ENCODE assay signal across 15 cellular contexts in the genomic region with DNA sequence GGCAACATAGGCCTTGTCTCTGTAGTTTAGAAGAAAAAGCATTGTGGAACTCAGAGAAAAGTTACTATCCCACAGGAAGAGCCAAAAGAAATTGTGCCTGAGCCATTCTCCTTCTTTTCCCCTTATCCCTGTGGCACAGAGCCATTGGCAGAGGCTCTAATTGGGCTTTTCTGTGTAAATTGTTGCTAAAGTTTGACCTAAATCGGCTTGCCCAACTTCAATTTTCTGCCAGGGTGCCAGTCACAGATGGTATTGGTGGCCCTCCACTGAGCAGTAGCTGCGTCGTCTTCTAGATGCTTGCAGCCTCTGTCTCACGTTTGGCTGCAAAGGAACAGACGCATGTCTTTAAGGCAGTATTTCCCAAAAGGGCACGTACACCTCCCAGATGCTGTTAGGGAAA. TPM values are rescaled to one million over a fixed set of nuclear protein-coding genes. Genes with fewer than 3 reads are reported as not detected.
DNase-seq lines count a peak whose midpoint lies in the region; ATAC-seq and TF ChIP-seq lines count a peak whose summit lies in the region.
"Had no signal": no experiment of that assay in that cellular context is flagged by ENCODE, and none has a peak within 500 bp of the region (broad histone marks: within the 10 kb centered on the region; RNA-seq: fewer than 3 reads in every experiment).

No MANE protein-coding gene starts in this region.

- peaks cover 56% of the 10 kb centered on the region for H3K36me3 Mint-ChIP-seq in nephron progenitor cell (ENCODE audit: low read depth)

- H3K4me3 ChIP-seq in right atrium auricular region (no peak overlapping the region), tibial artery (no peak overlapping the region)
- H3K4me3 ChIP-seq: upper lobe of right lung had no signal

- H3K4me1 ChIP-seq in right atrium auricular region, result peaks cover 0 to 61% of the 10 kb centered on the region in 2 donors
- peaks cover 0 to 63% (median 37%) of the 10 kb centered on the region in 4 donors for H3K4me1 ChIP-seq in tibial artery

- H3K27ac ChIP-seq in right atrium auricular region (no peak overlapping the region), cingulate gyrus (ENCODE audit: low read depth, low read length) (peak overlapping the region; percentile 0), tibial artery (peak overlapping the region; percentile 67 to 68)
- H3K27ac ChIP-seq: C4-2B, upper lobe of right lung had no signal

- ATAC-seq in Right ventricle myocardium superior (ENCODE audit: poor library complexity), result peak; percentile 34
- ATAC-seq in GM18868 (IDR thresholded peaks at IDR 0.05; ENCODE audit: unreplicated experiment), result no peak
- ATAC-seq: activated CD8-positive, alpha-beta T cell treated with anti-CD3 and anti-CD28 coated beads, Interleukin-2, amount 10 ng/mL, durations not matched to agents 7 days and 5 days; upper lobe of right lung had no signal

- TF ChIP-seq CTCF in right atrium auricular region (IDR thresholded peaks at IDR 0.05) (no peak), nephron progenitor cell (IDR thresholded peaks at IDR 0.05) (no peak), tibial artery (IDR thresholded peaks at IDR 0.05) (no peak)

- DNase-seq in Right ventricle myocardium superior (no peak), right atrium auricular region (ENCODE audit: low spot score) (no peak), nephron progenitor cell (no peak), tibial artery (peak; percentile 46 to 77), T-helper 1 cell (no peak)
- no peak for DNase-seq in activated naive CD4-positive, alpha-beta T cell treated with anti-CD3 and anti-CD28 coated beads, Interleukin-2, amount 50 U/mL, for 16 hours
- DNase-seq: 8988T; activated CD8-positive, alpha-beta T cell treated with anti-CD3 and anti-CD28 coated beads, Interleukin-2, amount 10 ng/mL, durations not matched to agents 7 days and 5 days; IMR-90; NCI-H748 treated with DMSO at 0.1 percent for 48 hours; stimulated activated naive CD4-positive, alpha-beta T cell; upper lobe of right lung had no signal

- intact Hi-C loops in Right ventricle myocardium superior (cut with DNase I), result no loop called here
- intact Hi-C loops in tibial artery (cut with DNase I; ENCODE audit: low total_unique reads), result no loop called here

- peak overlapping the region; percentile 70 for H3K27ac Mint-ChIP-seq in nephron progenitor cell
- H3K27ac Mint-ChIP-seq: activated CD8-positive, alpha-beta T cell treated with anti-CD3 and anti-CD28 coated beads, Interleukin-2, amount 10 ng/mL, durations not matched to agents 7 days and 5 days had no signal

- no peak overlapping the region for H3K4me3 Mint-ChIP-seq in nephron progenitor cell
- H3K4me3 Mint-ChIP-seq: activated CD8-positive, alpha-beta T cell treated with anti-CD3 and anti-CD28 coated beads, Interleukin-2, amount 10 ng/mL, durations not matched to agents 7 days and 5 days had no signal

- no peaks in the 10 kb centered on the region for H3K9me3 ChIP-seq in right atrium auricular region
- no peaks in the 10 kb centered on the region for H3K9me3 ChIP-seq in tibial artery
- H3K9me3 ChIP-seq: upper lobe of right lung had no signal

- H3K4me1 Mint-ChIP-seq in nephron progenitor cell, result peaks cover 56% of the 10 kb centered on the region

- H3K27me3 ChIP-seq in right atrium auricular region (no peaks in the 10 kb centered on the region), tibial artery (no peaks in the 10 kb centered on the region)
- H3K27me3 ChIP-seq: upper lobe of right lung had no signal

- H3K27me3 Mint-ChIP-seq in nephron progenitor cell (ENCODE audit: low read depth, poor library complexity), result no peaks in the 10 kb centered on the region

- no peaks in the 10 kb centered on the region for H3K9me3 Mint-ChIP-seq in nephron progenitor cell

- H3K36me3 ChIP-seq in right atrium auricular region (no peaks in the 10 kb centered on the region), tibial artery (peaks cover 0 to 9% (median 2%) of the 10 kb centered on the region in 3 donors)

RNA-seq across cellular contexts. Expression of gene ZNF532, which starts 30.3 kb away (rescaled TPM):
- total RNA-seq in Right ventricle myocardium superior, result 53.3 TPM
- total RNA-seq in right atrium auricular region, result 10 to 100 TPM; 53.1 to 59.5 TPM

Comparison
In these comparisons a context has a peak if more than half of its experiments do, and no peak if none do; other contexts are left out.
1. DNase-seq: peak in tibial artery (2 of 2); none in Right ventricle myocardium superior (single experiment), right atrium auricular region (single experiment), nephron progenitor cell (single experiment), activated naive CD4-positive, alpha-beta T cell treated with anti-CD3 and anti-CD28 coated beads, Interleukin-2, amount 50 U/mL, for 16 hours (single experiment) and T-helper 1 cell (0 of 5).
2. H3K27ac ChIP-seq: peak in cingulate gyrus (single experiment) and tibial artery (2 of 2); none in right atrium auricular region (0 of 2).